In the genomic region with DNA sequence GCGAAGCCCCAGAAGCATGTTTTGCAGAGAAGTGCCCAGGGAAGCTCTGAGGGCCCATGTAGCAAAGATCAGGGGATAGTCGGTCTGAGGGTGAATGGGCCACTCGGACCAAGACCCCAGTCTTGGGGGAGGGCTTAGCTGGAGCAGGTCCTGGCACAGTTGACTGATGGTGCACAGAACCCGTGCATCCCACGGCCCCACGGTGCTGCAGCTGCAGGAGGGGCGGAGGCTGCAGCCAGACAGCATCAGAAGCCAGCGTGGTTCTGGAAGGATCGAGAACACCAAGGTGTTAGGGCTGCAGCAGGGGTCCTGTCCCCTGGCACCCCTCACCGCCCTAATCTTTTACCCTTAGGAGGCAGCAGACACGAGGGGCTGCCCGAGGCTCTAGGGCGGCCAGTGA, we compare ENCODE assay signal across 27 cellular contexts.
"Had no signal": no experiment of that assay in that cellular context is flagged by ENCODE, and none has a peak within 500 bp of the region (broad histone marks: within the 10 kb centered on the region; RNA-seq: fewer than 3 reads in every experiment).

No MANE protein-coding gene starts in this region.

- H3K27ac ChIP-seq: adrenal gland, SJCRH30, VCaP had no signal

- H3K9me3 Mint-ChIP-seq: activated CD4-positive, alpha-beta memory T cell treated with anti-CD3 and anti-CD28 coated beads, Interleukin-2, amount 10 ng/mL, durations not matched to agents 7 days and 5 days; activated naive CD8-positive, alpha-beta T cell treated with anti-CD3 and anti-CD28 coated beads, Interleukin-2, amount 10 ng/mL, durations not matched to agents 7 days and 5 days had no signal

- H3K4me3 Mint-ChIP-seq: activated CD4-positive, alpha-beta memory T cell treated with anti-CD3 and anti-CD28 coated beads, Interleukin-2, amount 10 ng/mL, durations not matched to agents 7 days and 5 days; activated CD4-positive, alpha-beta T cell treated with anti-CD3 and anti-CD28 coated beads for 36 hours; activated naive CD8-positive, alpha-beta T cell treated with anti-CD3 and anti-CD28 coated beads, Interleukin-2, amount 10 ng/mL, durations not matched to agents 7 days and 5 days had no signal

- FAIRE-seq: bronchial epithelial cell had no signal

- H3K4me1 ChIP-seq: SJCRH30 had no signal

- H3K4me1 Mint-ChIP-seq: activated CD4-positive, alpha-beta T cell treated with anti-CD3 and anti-CD28 coated beads for 36 hours had no signal

- H3K9me3 ChIP-seq: adrenal gland, SJCRH30, SK-N-SH had no signal

- H3K9ac ChIP-seq: SK-N-SH had no signal

- DNase-seq: activated CD4-positive, alpha-beta memory T cell treated with anti-CD3 and anti-CD28 coated beads, Interleukin-2, amount 10 ng/mL, durations not matched to agents 7 days and 5 days; activated CD4-positive, alpha-beta T cell treated with anti-CD3 and anti-CD28 coated beads for 36 hours; activated CD4-positive, alpha-beta T cell treated with anti-CD3 and anti-CD28 coated beads, Interleukin-2, amount 50 U/mL, for 1 hour; activated CD4-positive, CD25-positive, alpha-beta regulatory T cell; activated CD8-positive, alpha-beta memory T cell treated with anti-CD3 and anti-CD28 coated beads, Interleukin-2, amount 50 U/mL, for 4 hours; activated naive CD4-positive, alpha-beta T cell treated with anti-CD3 and anti-CD28 coated beads, Interleukin-2, amount 50 U/mL, for 16 hours; activated naive CD8-positive, alpha-beta T cell treated with anti-CD3 and anti-CD28 coated beads, Interleukin-2, amount 10 ng/mL, durations not matched to agents 7 days and 5 days; activated T-cell treated with anti-CD3 and anti-CD28 coated beads, Interleukin-2, amount 50 U/mL, for 1 hour; adrenal gland; anterior cingulate cortex; central memory CD4-positive, alpha-beta T cell; NCI-H1092; NCI-H1417; NCI-H1930; NCI-H2171; NCI-H2227 treated with DMSO at 0.1 percent for 48 hours; NCI-H510A; NCI-H526 treated with DMSO at 0.1 percent for 48 hours; NCI-H82; Right ventricle myocardium superior; RPMI8226; SJCRH30; SK-N-SH; T-helper 1 cell had no signal

- H3K27me3 ChIP-seq: adrenal gland, SJCRH30 had no signal

- H3K4me2 ChIP-seq: SK-N-SH had no signal

- H3K9me2 ChIP-seq: SK-N-SH had no signal

- H3K27ac Mint-ChIP-seq: activated CD4-positive, alpha-beta memory T cell treated with anti-CD3 and anti-CD28 coated beads, Interleukin-2, amount 10 ng/mL, durations not matched to agents 7 days and 5 days; activated CD4-positive, alpha-beta T cell treated with anti-CD3 and anti-CD28 coated beads for 36 hours; activated naive CD8-positive, alpha-beta T cell treated with anti-CD3 and anti-CD28 coated beads, Interleukin-2, amount 10 ng/mL, durations not matched to agents 7 days and 5 days had no signal

- H3K4me3 ChIP-seq: adrenal gland, SJCRH30 had no signal

- H3K27me3 Mint-ChIP-seq: activated CD4-positive, alpha-beta memory T cell treated with anti-CD3 and anti-CD28 coated beads, Interleukin-2, amount 10 ng/mL, durations not matched to agents 7 days and 5 days; activated CD4-positive, alpha-beta T cell treated with anti-CD3 and anti-CD28 coated beads for 36 hours had no signal

- ATAC-seq: activated CD4-positive, alpha-beta T cell treated with anti-CD3 and anti-CD28 coated beads for 36 hours; Panc1 had no signal
